ENCODE assay signal across 7 cellular contexts in the genomic region with DNA sequence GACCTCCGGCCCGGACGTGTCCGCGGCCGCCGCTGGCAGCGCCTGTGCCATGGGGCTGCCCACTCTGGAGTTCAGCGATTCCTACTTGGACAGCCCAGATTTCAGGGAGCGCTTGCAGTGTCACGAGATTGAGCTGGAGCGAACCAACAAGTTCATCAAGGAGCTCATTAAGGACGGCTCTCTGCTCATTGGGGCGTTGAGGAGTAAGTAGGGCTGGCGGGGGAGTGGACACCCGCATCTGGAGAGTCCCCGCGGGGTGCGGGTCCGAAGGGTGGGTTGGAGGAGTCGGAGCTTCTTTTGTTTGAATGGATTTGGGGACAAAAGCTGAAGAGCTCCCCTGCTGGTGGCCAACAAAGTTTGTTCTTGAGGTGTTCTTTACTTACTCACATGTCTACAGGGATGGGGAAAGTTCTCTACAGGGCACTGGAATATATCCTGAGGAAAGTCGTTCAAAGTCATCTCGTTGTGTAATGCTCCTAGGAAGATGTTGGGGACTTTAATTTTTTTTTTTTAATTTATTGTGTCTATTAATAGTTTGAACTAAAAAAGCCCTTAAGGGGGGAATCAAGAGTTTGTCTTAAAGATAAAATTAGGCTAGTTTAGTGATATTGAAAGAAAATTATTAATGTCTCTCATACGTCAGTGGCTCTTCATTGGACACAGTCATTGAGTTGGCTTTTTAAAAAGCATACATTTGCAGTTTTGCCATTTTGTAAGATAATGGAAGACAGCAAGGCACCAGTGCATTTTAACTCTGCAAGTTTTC. TPM values are rescaled to one million over a fixed set of nuclear protein-coding genes. Genes with fewer than 3 reads are reported as not detected.
DNase-seq lines count a peak whose midpoint lies in the region; ATAC-seq and TF ChIP-seq lines count a peak whose summit lies in the region.

No MANE protein-coding gene starts in this region.

- no peak overlapping the region for H3K27ac ChIP-seq in SK-N-SH (ENCODE audit: low read depth in 2 of 2, low read length in 1 of 2)
- H3K27ac ChIP-seq in left lung = peak overlapping the region; percentile 64 to 86
- peak overlapping the region; percentile 75 to 96 (median 88) for H3K27ac ChIP-seq in stomach

- intact Hi-C loops in left lung (cut with DNase I) (no loop called here), stomach (cut with DNase I; ENCODE audit: low total_unique reads) (loop anchor here (10.0 kb wide), 2 partner anchors 103 to 167 kb away; no protein-coding TSS in a partner anchor)

- H3K9me2 ChIP-seq in SK-N-SH = no peaks in the 10 kb centered on the region

- H3K79me2 ChIP-seq in SK-N-SH (ENCODE audit: insufficient read depth) = no peaks in the 10 kb centered on the region

- peak overlapping the region; percentile 88 for H3K4me2 ChIP-seq in SK-N-SH

- peak overlapping the region; percentile 71 for H3K4me3 ChIP-seq in GM08714 (ENCODE audit: low read length)
- peak overlapping the region; percentile 47 to 85 for H3K4me3 ChIP-seq in SK-N-SH (ENCODE audit: low read depth in 2 of 2, low read length in 1 of 2)
- peak overlapping the region; percentile 43 to 47 for H3K4me3 ChIP-seq in left lung
- H3K4me3 ChIP-seq in stomach = peak overlapping the region; percentile 74 to 77 (median 76)

- peak; percentile 64 for ATAC-seq in GM21526 (IDR thresholded peaks at IDR 0.05; ENCODE audit: low FRiP score, unreplicated experiment)
- peak; percentile 78 for ATAC-seq in left lung

- no peak for TF ChIP-seq RAD21 in SK-N-SH (IDR thresholded peaks at IDR 0.05; ENCODE audit: low read length)

- TF ChIP-seq EP300 in SK-N-SH (IDR thresholded peaks at IDR 0.05; ENCODE audit: borderline replicate concordance in 1 of 2, low read depth in 1 of 2, low read length in 1 of 2) (no peak), stomach (IDR thresholded peaks at IDR 0.05) (no peak)

- H3K36me3 ChIP-seq in SK-N-SH (replicated peaks in 1 of 2; ENCODE audit: control insufficient read depth in 1 of 2, insufficient read depth in 2 of 2, low read length in 1 of 2) = no peaks in the 10 kb centered on the region
- H3K36me3 ChIP-seq in left lung = no peaks in the 10 kb centered on the region
- H3K36me3 ChIP-seq in stomach = no peaks in the 10 kb centered on the region

- peak overlapping the region; percentile 95 for H2AFZ ChIP-seq in SK-N-SH (ENCODE audit: low read depth)

- peaks cover 5% of the 10 kb centered on the region for H3F3A ChIP-seq in SK-N-SH (replicated peaks; ENCODE audit: insufficient read depth)

- under 1% methylated on average over 14 of the region's 24 CpGs for WGBS in SK-N-SH (ENCODE audit: low lambda C conversion rate)
- WGBS in stomach, 5 donors = 0 to 2% (median 1%) methylated on average over 13 to 24 of the region's 24 CpGs

- H4K20me1 ChIP-seq in SK-N-SH (ENCODE audit: insufficient read depth) = no peaks in the 10 kb centered on the region

- peak; percentile 91 for DNase-seq in HT-29 (ENCODE audit: low spot score)
- DNase-seq in SK-N-SH = peak; percentile 47
- DNase-seq in dermis microvascular lymphatic vessel endothelial cell (ENCODE audit: low read depth in 2 of 2) = peak; percentile 52 to 84
- peak in 1 of 2 donors; percentile 43 for DNase-seq in left lung
- peak; percentile 48 for DNase-seq in stomach

- no peaks in the 10 kb centered on the region; a peak in 1 of 4 replicates for H3K4me1 ChIP-seq in SK-N-SH (ENCODE audit: control insufficient read depth in 1 of 2, insufficient read depth in 2 of 2, low read depth in 1 of 2, low read length in 1 of 2)
- H3K4me1 ChIP-seq in left lung = peaks cover 3% of the 10 kb centered on the region in 2 donors
- peaks cover 6 to 75% (median 33%) of the 10 kb centered on the region in 4 donors for H3K4me1 ChIP-seq in stomach

- CTCF ChIA-PET in SK-N-SH (lab: Yijun Ruan, JAX) = interaction anchor here (0.6 to 1.0 kb wide), 2 partner anchors 22 to 26 kb away, joined by 3 to 4 read pairs; no protein-coding TSS in a partner anchor

- H3K9me3 ChIP-seq in SK-N-SH (no peaks in the 10 kb centered on the region), left lung (no peaks in the 10 kb centered on the region), stomach (no peaks in the 10 kb centered on the region)

- peaks cover 25% of the 10 kb centered on the region; the same call in 1 of the 2 replicates for H3K27me3 ChIP-seq in SK-N-SH (ENCODE audit: insufficient read depth)
- peaks cover 0 to 36% of the 10 kb centered on the region in 2 donors for H3K27me3 ChIP-seq in left lung
- H3K27me3 ChIP-seq in stomach = peaks cover 0 to 7% (median 0%) of the 10 kb centered on the region in 3 donors

- TF ChIP-seq CTCF in SK-N-SH (IDR thresholded peaks at IDR 0.05) (peak; percentile 70), left lung (IDR thresholded peaks at IDR 0.05) (peak; percentile 28 to 51), stomach (IDR thresholded peaks at IDR 0.05) (peak in 5 of 7 experiments; percentile 47 to 69 (median 57))

- POLR2A ChIA-PET in SK-N-SH (lab: Yijun Ruan, JAX) = no interaction called here

- TF ChIP-seq POLR2A in stomach (IDR thresholded peaks at IDR 0.05) = peak in 1 of 4 donors; percentile 21

- H3K9ac ChIP-seq in SK-N-SH = no peak overlapping the region

TF ChIP-seq in SK-N-SH, 30 proteins besides CTCF, POLR2A, EP300 and RAD21:
- TF ChIP-seq, protein P1, sequence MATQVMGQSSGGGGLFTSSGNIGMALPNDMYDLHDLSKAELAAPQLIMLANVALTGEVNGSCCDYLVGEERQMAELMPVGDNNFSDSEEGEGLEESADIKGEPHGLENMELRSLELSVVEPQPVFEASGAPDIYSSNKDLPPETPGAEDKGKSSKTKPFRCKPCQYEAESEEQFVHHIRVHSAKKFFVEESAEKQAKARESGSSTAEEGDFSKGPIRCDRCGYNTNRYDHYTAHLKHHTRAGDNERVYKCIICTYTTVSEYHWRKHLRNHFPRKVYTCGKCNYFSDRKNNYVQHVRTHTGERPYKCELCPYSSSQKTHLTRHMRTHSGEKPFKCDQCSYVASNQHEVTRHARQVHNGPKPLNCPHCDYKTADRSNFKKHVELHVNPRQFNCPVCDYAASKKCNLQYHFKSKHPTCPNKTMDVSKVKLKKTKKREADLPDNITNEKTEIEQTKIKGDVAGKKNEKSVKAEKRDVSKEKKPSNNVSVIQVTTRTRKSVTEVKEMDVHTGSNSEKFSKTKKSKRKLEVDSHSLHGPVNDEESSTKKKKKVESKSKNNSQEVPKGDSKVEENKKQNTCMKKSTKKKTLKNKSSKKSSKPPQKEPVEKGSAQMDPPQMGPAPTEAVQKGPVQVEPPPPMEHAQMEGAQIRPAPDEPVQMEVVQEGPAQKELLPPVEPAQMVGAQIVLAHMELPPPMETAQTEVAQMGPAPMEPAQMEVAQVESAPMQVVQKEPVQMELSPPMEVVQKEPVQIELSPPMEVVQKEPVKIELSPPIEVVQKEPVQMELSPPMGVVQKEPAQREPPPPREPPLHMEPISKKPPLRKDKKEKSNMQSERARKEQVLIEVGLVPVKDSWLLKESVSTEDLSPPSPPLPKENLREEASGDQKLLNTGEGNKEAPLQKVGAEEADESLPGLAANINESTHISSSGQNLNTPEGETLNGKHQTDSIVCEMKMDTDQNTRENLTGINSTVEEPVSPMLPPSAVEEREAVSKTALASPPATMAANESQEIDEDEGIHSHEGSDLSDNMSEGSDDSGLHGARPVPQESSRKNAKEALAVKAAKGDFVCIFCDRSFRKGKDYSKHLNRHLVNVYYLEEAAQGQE (IDR thresholded peaks at IDR 0.05; ENCODE audit: low read depth, low read length) = no peak
- TF ChIP-seq, protein P2, sequence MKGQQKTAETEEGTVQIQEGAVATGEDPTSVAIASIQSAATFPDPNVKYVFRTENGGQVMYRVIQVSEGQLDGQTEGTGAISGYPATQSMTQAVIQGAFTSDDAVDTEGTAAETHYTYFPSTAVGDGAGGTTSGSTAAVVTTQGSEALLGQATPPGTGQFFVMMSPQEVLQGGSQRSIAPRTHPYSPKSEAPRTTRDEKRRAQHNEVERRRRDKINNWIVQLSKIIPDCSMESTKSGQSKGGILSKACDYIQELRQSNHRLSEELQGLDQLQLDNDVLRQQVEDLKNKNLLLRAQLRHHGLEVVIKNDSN (IDR thresholded peaks at IDR 0.05; ENCODE audit: borderline replicate concordance, low read depth) = no peak
- TF ChIP-seq MXI1 (IDR thresholded peaks at IDR 0.05; ENCODE audit: low read depth, low read length) (no peak), SIN3A (IDR thresholded peaks at IDR 0.05; ENCODE audit: borderline replicate concordance, low read depth, low read length) (no peak), FOXM1 (IDR thresholded peaks at IDR 0.05; ENCODE audit: low read depth) (no peak), FOXJ3 (CRISPR knock-in tag; IDR thresholded peaks at IDR 0.05) (no peak)
TF ChIP-seq in SK-N-SH: peak in this region for 0.

RNA-seq across cellular contexts. Expression of a gene that starts 0.7 kb away (rescaled TPM):
- total RNA-seq in HT-29 (2014; rRNA removed; shearing (Covaris generic)) = 4.5 and 4.8 TPM in 2 replicates
- 0.02 and 0.05 TPM in 2 replicates for polyA plus RNA-seq in SK-N-SH (2012; rRNA removed)
- polyA plus RNA-seq in SK-N-SH (2012; cell fraction: cytosol; rRNA removed) = 0.03 and 0.04 TPM in 2 replicates
- polyA plus RNA-seq in SK-N-SH (2012; cell fraction: nucleus; rRNA removed) = 0.04 TPM in 1 of 2 replicates, not detected in the other
- total RNA-seq in dermis microvascular lymphatic vessel endothelial cell = 4.9 and 7.5 TPM in 2 replicates
- 10 to 100 TPM; 17.1 to 18.3 TPM for total RNA-seq in left lung
- 100 to 1,000 TPM in 1 of 5 donors, 10 to 100 TPM in 4; 27.4 to 119 (median 64.5) TPM for total RNA-seq in stomach
- polyA plus RNA-seq in stomach = 10 to 100 TPM in 1 of 3 donors, 1 to 10 TPM in 2; 2.3 to 17.4 (median 7.4) TPM

Comparison
In these comparisons a context has a peak if more than half of its experiments do, and no peak if none do; other contexts are left out.
1. H3K27ac ChIP-seq: peak in left lung (2 of 2) and stomach (5 of 5); none in SK-N-SH (0 of 2).
2. Peak in every context shown above with its lines, with median percentiles within 50 percentile points of each other: H3K4me3 ChIP-seq and CTCF ChIP-seq.